Comparison of ENCODE assay signal across 1 cellular context in genomic region chr17:1995321-1996242, GRCh38.
TF ChIP-seq lines count a peak whose summit lies in the region.

No MANE protein-coding gene starts in this region.

TF ChIP-seq in HepG2, 621 proteins besides CTCF, POLR2A, EP300 and RAD21 (continued from another document and continues in another):
- TF ChIP-seq KLF11 (CRISPR knock-in tag; IDR thresholded peaks at IDR 0.05) (no peak), KMT2A (CRISPR knock-in tag; IDR thresholded peaks at IDR 0.05) (peak; percentile 16; the same call in 1 of the 2 replicates), USF2 (IDR thresholded peaks at IDR 0.05; ENCODE audit: low read depth, low read length) (no peak), USF2 (CRISPR knock-in tag; IDR thresholded peaks at IDR 0.05; ENCODE audit: borderline replicate concordance) (no peak), ZNF230 (CRISPR knock-in tag; IDR thresholded peaks at IDR 0.05) (0 out of 2 replicates have a peak, but pooled peaks have one; percentile 60), ZNF616 (CRISPR knock-in tag; IDR thresholded peaks at IDR 0.05; ENCODE audit: low read depth) (no peak), ZNF710 (CRISPR knock-in tag; IDR thresholded peaks at IDR 0.05; ENCODE audit: borderline replicate concordance) (peak; percentile 35; the same call in 1 of the 2 replicates), CSRNP1 (CRISPR knock-in tag; IDR thresholded peaks at IDR 0.05) (no peak), CBX2 (IDR thresholded peaks at IDR 0.05; ENCODE audit: low read depth, low read length) (no peak), CBX2 (CRISPR knock-in tag; IDR thresholded peaks at IDR 0.05; ENCODE audit: low read depth) (no peak), ZNF704 (CRISPR knock-in tag; IDR thresholded peaks at IDR 0.05; ENCODE audit: borderline replicate concordance) (no peak), TEAD2 (CRISPR knock-in tag; IDR thresholded peaks at IDR 0.05) (no peak), ZNF510 (CRISPR knock-in tag; IDR thresholded peaks at IDR 0.05; ENCODE audit: low read depth) (no peak), ZBTB3 (CRISPR knock-in tag; IDR thresholded peaks at IDR 0.05; ENCODE audit: borderline replicate concordance, low read depth) (no peak), ZBED4 (CRISPR knock-in tag; IDR thresholded peaks at IDR 0.05; ENCODE audit: borderline replicate concordance) (no peak), IKZF4 (CRISPR knock-in tag; IDR thresholded peaks at IDR 0.05; ENCODE audit: borderline replicate concordance, low read depth, not compliant biosample characterization) (no peak), FOXP4 (CRISPR knock-in tag; IDR thresholded peaks at IDR 0.05) (0 out of 2 replicates have a peak, but pooled peaks have one; percentile 11), BORCS8-MEF2B (CRISPR knock-in tag; IDR thresholded peaks at IDR 0.05) (0 out of 2 replicates have a peak, but pooled peaks have one; percentile 32), LCORL (IDR thresholded peaks at IDR 0.05) (no peak), LCORL (CRISPR knock-in tag; IDR thresholded peaks at IDR 0.05) (peak; percentile 60), ZNF382 (CRISPR knock-in tag; IDR thresholded peaks at IDR 0.05; ENCODE audit: borderline replicate concordance) (no peak), NFKB2 (CRISPR knock-in tag; IDR thresholded peaks at IDR 0.05; ENCODE audit: borderline replicate concordance) (0 out of 2 replicates have a peak, but pooled peaks have one; percentile 2), RARA (CRISPR knock-in tag; IDR thresholded peaks at IDR 0.05) (no peak), GABPB1 (CRISPR knock-in tag; IDR thresholded peaks at IDR 0.05) (peak; percentile 80), ZNF652 (CRISPR knock-in tag; IDR thresholded peaks at IDR 0.05; ENCODE audit: borderline replicate concordance, low read depth) (no peak), ATF1 (CRISPR knock-in tag; IDR thresholded peaks at IDR 0.05) (no peak), SMYD3 (CRISPR knock-in tag; IDR thresholded peaks at IDR 0.05) (no peak), HNRNPLL (IDR thresholded peaks at IDR 0.05; ENCODE audit: low read depth, low read length, poor library complexity, severe bottlenecking) (no peak), ZHX1 (CRISPR knock-in tag; IDR thresholded peaks at IDR 0.05; ENCODE audit: low read depth) (0 out of 2 replicates have a peak, but pooled peaks have one; percentile 18), ZNF441 (CRISPR knock-in tag; IDR thresholded peaks at IDR 0.05; ENCODE audit: borderline replicate concordance) (no peak), DR1 (CRISPR knock-in tag; IDR thresholded peaks at IDR 0.05) (no peak), ZNF30 (CRISPR knock-in tag; IDR thresholded peaks at IDR 0.05) (no peak), POLR2AphosphoS2 (IDR thresholded peaks at IDR 0.05; ENCODE audit: low read depth, low read length) (no peak), GATAD2A (CRISPR knock-in tag; IDR thresholded peaks at IDR 0.05) (peak; percentile 60; the same call in 1 of the 2 replicates), ONECUT2 (CRISPR knock-in tag; IDR thresholded peaks at IDR 0.05) (peak; percentile 78), FOXK1 (CRISPR knock-in tag; IDR thresholded peaks at IDR 0.05; ENCODE audit: borderline replicate concordance, low read depth) (peak; percentile 27; the same call in 1 of the 2 replicates), ZFX (CRISPR knock-in tag; IDR thresholded peaks at IDR 0.05; ENCODE audit: low read depth) (peak; percentile 71), ZNF776 (CRISPR knock-in tag; IDR thresholded peaks at IDR 0.05) (no peak), NR2C2 (CRISPR knock-in tag; IDR thresholded peaks at IDR 0.05; ENCODE audit: borderline replicate concordance) (peak; percentile 18; the same call in 1 of the 2 replicates), CERS6 (CRISPR knock-in tag; IDR thresholded peaks at IDR 0.05) (no peak), ZNF362 (CRISPR knock-in tag; IDR thresholded peaks at IDR 0.05; ENCODE audit: borderline replicate concordance) (peak; percentile 92), NR2F2 (IDR thresholded peaks at IDR 0.05; ENCODE audit: borderline replicate concordance, low read depth) (peak; percentile 12; the same call in 1 of the 2 replicates), ZNF577 (CRISPR knock-in tag; IDR thresholded peaks at IDR 0.05; ENCODE audit: borderline replicate concordance, low read depth) (no peak)
